In the genomic region with DNA sequence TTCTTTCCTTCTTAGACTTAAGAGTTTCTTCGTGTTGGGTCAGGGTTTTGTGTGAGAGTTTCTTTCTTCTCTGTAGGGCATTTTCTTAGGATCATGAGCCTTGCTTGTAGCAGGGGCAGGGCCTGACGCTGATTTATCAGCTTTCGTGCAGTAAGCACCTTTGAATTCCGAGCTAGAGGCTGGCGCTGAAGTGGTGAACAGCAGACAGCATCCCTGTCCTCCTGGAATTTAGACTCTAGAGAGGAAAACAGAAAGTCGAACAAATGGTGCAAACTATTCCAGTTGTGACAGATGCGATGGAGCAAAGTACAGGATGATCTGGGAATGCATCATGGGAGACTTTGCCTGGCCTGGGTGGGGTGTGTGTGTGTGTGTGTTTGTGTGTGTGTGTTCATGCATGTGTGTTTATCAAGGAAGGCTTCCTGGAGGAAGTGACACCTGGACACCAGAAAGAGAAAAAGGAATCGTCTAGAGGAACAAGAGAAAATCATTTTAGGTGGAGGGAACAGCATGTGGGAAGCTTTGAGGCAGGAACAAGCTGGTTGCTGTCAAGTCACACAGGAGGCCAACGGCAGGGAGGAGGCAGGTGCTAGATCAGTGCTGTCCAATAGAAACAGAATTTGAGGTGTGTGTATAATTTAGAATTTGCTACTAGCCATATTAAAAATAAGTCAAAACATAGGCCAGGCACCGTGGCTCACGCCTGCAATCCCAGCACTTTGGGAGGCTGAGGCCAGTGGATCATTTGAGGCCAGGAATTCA, we compare ENCODE assay signal across 1 cellular context.
TF ChIP-seq lines count a peak whose summit lies in the region.

No MANE protein-coding gene starts in this region.

TF ChIP-seq in HepG2, 621 proteins besides CTCF, POLR2A, EP300 and RAD21 (continued from another document and continues in another):
- TF ChIP-seq, protein P1, sequence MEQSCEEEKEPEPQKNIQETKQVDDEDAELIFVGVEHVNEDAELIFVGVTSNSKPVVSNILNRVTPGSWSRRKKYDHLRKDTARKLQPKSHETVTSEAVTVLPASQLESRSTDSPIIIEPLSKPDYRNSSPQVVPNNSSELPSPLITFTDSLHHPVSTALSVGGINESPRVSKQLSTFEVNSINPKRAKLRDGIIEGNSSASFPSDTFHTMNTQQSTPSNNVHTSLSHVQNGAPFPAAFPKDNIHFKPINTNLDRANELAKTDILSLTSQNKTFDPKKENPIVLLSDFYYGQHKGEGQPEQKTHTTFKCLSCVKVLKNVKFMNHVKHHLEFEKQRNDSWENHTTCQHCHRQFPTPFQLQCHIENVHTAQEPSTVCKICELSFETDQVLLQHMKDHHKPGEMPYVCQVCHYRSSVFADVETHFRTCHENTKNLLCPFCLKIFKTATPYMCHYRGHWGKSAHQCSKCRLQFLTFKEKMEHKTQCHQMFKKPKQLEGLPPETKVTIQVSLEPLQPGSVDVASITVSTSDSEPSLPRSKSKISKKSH (CRISPR knock-in tag; IDR thresholded peaks at IDR 0.05; ENCODE audit: borderline replicate concordance): no peak
- TF ChIP-seq HNF1B (CRISPR knock-in tag; IDR thresholded peaks at IDR 0.05): peak; percentile 96
- TF ChIP-seq ZNF207 (IDR thresholded peaks at IDR 0.05; ENCODE audit: borderline replicate concordance): no peak
- TF ChIP-seq CBFB (CRISPR knock-in tag; IDR thresholded peaks at IDR 0.05): no peak; the same call in 1 of the 2 replicates
- TF ChIP-seq, protein P2, sequence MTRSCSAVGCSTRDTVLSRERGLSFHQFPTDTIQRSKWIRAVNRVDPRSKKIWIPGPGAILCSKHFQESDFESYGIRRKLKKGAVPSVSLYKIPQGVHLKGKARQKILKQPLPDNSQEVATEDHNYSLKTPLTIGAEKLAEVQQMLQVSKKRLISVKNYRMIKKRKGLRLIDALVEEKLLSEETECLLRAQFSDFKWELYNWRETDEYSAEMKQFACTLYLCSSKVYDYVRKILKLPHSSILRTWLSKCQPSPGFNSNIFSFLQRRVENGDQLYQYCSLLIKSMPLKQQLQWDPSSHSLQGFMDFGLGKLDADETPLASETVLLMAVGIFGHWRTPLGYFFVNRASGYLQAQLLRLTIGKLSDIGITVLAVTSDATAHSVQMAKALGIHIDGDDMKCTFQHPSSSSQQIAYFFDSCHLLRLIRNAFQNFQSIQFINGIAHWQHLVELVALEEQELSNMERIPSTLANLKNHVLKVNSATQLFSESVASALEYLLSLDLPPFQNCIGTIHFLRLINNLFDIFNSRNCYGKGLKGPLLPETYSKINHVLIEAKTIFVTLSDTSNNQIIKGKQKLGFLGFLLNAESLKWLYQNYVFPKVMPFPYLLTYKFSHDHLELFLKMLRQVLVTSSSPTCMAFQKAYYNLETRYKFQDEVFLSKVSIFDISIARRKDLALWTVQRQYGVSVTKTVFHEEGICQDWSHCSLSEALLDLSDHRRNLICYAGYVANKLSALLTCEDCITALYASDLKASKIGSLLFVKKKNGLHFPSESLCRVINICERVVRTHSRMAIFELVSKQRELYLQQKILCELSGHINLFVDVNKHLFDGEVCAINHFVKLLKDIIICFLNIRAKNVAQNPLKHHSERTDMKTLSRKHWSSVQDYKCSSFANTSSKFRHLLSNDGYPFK (CRISPR knock-in tag; IDR thresholded peaks at IDR 0.05; ENCODE audit: borderline replicate concordance): peak; percentile 57; the same call in 1 of the 2 replicates
- no peak for TF ChIP-seq GLMP (CRISPR knock-in tag; IDR thresholded peaks at IDR 0.05; ENCODE audit: borderline replicate concordance)
- 0 out of 2 replicates have a peak, but pooled peaks have one; percentile 59 for TF ChIP-seq NRL (CRISPR knock-in tag; IDR thresholded peaks at IDR 0.05; ENCODE audit: borderline replicate concordance)
- peak; percentile 71; the same call in 1 of the 2 replicates for TF ChIP-seq HMG20A (CRISPR knock-in tag; IDR thresholded peaks at IDR 0.05; ENCODE audit: borderline replicate concordance)
- peak; percentile 87 for TF ChIP-seq CEBPG (CRISPR knock-in tag; IDR thresholded peaks at IDR 0.05)
- no peak for TF ChIP-seq ZMAT5 (CRISPR knock-in tag; IDR thresholded peaks at IDR 0.05; ENCODE audit: borderline replicate concordance, low read depth)
- TF ChIP-seq ZNF34 (CRISPR knock-in tag; IDR thresholded peaks at IDR 0.05; ENCODE audit: borderline replicate concordance): no peak
- TF ChIP-seq ZNF746 (CRISPR knock-in tag; IDR thresholded peaks at IDR 0.05): no peak
- TF ChIP-seq PRPF4 (IDR thresholded peaks at IDR 0.05; ENCODE audit: low read depth, low read length, poor library complexity, severe bottlenecking): no peak
- TF ChIP-seq ZNF547 (CRISPR knock-in tag; IDR thresholded peaks at IDR 0.05): peak; percentile 94
- TF ChIP-seq U2AF2 (IDR thresholded peaks at IDR 0.05; ENCODE audit: low read depth, low read length): no peak
- TF ChIP-seq ZNF777 (CRISPR knock-in tag; IDR thresholded peaks at IDR 0.05): no peak
- no peak for TF ChIP-seq XBP1 (CRISPR knock-in tag; IDR thresholded peaks at IDR 0.05)
- TF ChIP-seq NFIC (IDR thresholded peaks at IDR 0.05; ENCODE audit: low read length): no peak
- TF ChIP-seq, protein P3, sequence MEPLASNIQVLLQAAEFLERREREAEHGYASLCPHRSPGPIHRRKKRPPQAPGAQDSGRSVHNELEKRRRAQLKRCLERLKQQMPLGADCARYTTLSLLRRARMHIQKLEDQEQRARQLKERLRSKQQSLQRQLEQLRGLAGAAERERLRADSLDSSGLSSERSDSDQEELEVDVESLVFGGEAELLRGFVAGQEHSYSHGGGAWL (CRISPR knock-in tag; IDR thresholded peaks at IDR 0.05): no peak
- TF ChIP-seq NFYC (CRISPR knock-in tag; IDR thresholded peaks at IDR 0.05): no peak
- TF ChIP-seq PRDM10 (CRISPR knock-in tag; IDR thresholded peaks at IDR 0.05; ENCODE audit: low read depth): peak; percentile 45; the same call in 1 of the 2 replicates
- TF ChIP-seq TFDP1 (CRISPR knock-in tag; IDR thresholded peaks at IDR 0.05; ENCODE audit: borderline replicate concordance): no peak
- no peak for TF ChIP-seq MLLT10 (CRISPR knock-in tag; IDR thresholded peaks at IDR 0.05)
- TF ChIP-seq DBP (CRISPR knock-in tag; IDR thresholded peaks at IDR 0.05; ENCODE audit: not compliant biosample characterization): no peak
- no peak for TF ChIP-seq ZBTB44 (CRISPR knock-in tag; IDR thresholded peaks at IDR 0.05)
- 0 out of 2 replicates have a peak, but pooled peaks have one; percentile 64 for TF ChIP-seq ZNF337 (CRISPR knock-in tag; IDR thresholded peaks at IDR 0.05; ENCODE audit: borderline replicate concordance, low read depth)
- TF ChIP-seq, protein P4, sequence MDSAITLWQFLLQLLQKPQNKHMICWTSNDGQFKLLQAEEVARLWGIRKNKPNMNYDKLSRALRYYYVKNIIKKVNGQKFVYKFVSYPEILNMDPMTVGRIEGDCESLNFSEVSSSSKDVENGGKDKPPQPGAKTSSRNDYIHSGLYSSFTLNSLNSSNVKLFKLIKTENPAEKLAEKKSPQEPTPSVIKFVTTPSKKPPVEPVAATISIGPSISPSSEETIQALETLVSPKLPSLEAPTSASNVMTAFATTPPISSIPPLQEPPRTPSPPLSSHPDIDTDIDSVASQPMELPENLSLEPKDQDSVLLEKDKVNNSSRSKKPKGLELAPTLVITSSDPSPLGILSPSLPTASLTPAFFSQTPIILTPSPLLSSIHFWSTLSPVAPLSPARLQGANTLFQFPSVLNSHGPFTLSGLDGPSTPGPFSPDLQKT (CRISPR knock-in tag; IDR thresholded peaks at IDR 0.05; ENCODE audit: borderline replicate concordance): no peak
- peak; percentile 73 for TF ChIP-seq DMAP1 (CRISPR knock-in tag; IDR thresholded peaks at IDR 0.05)
- TF ChIP-seq ZMYM3 (CRISPR knock-in tag; IDR thresholded peaks at IDR 0.05): peak; percentile 99
- peak; percentile 65 for TF ChIP-seq ZNF574 (CRISPR knock-in tag; IDR thresholded peaks at IDR 0.05)
- no peak for TF ChIP-seq ARHGAP35 (CRISPR knock-in tag; IDR thresholded peaks at IDR 0.05; ENCODE audit: borderline replicate concordance)
- TF ChIP-seq AGO2 (optimal IDR thresholded peaks at IDR 0.05; ENCODE audit: low read depth, low read length): no peak
- no peak for TF ChIP-seq HNRNPL (IDR thresholded peaks at IDR 0.05; ENCODE audit: low read depth, low read length)
